In genomic region chr6:170312876-170313275, GRCh38 we compare ENCODE assay signal across 26 cellular contexts. TPM values are rescaled to one million over a fixed set of nuclear protein-coding genes. Genes with fewer than 3 reads are reported as not detected.
"Had no signal": no experiment of that assay in that cellular context is flagged by ENCODE, and none has a peak within 500 bp of the region (broad histone marks: within the 10 kb centered on the region; RNA-seq: fewer than 3 reads in every experiment).

No MANE protein-coding gene starts in this region.

- H3K27ac Mint-ChIP-seq: activated naive CD4-positive, alpha-beta T cell treated with anti-CD3 and anti-CD28 coated beads for 36 hours; activated T-helper 1 cell treated with anti-CD3 and anti-CD28 coated beads, Interleukin-12 subunit alpha, Interleukin-12 subunit beta, Interleukin-2, Interleukin-4 antibody, amounts not matched to agents 30 ng/mL and 10 ng/mL and 1 ng/mL, durations not matched to agents 14 hours and 24 hours and 36 hours; stimulated activated effector memory CD8-positive, alpha-beta T cell treated with anti-CD3 and anti-CD28 coated beads, Interleukin-12 subunit alpha, Interleukin-12 subunit beta, amount 100 ng/mL, for 72 hours; stimulated activated naive CD8-positive, alpha-beta T cell treated with anti-CD3 and anti-CD28 coated beads, Interleukin-15, Interleukin-2, amounts not matched to agents 100 ng/mL and 50 ng/mL, for 24 hours had no signal

- FAIRE-seq: urothelium cell line had no signal

- H3K27me3 ChIP-seq: colonic mucosa, heart right ventricle, neutrophil had no signal

- H3K4me3 Mint-ChIP-seq: activated naive CD4-positive, alpha-beta T cell treated with anti-CD3 and anti-CD28 coated beads for 36 hours; activated T-helper 1 cell treated with anti-CD3 and anti-CD28 coated beads, Interleukin-12 subunit alpha, Interleukin-12 subunit beta, Interleukin-2, Interleukin-4 antibody, amounts not matched to agents 30 ng/mL and 10 ng/mL and 1 ng/mL, durations not matched to agents 14 hours and 24 hours and 36 hours; stimulated activated effector memory CD8-positive, alpha-beta T cell treated with anti-CD3 and anti-CD28 coated beads, Interleukin-12 subunit alpha, Interleukin-12 subunit beta, amount 100 ng/mL, for 72 hours; stimulated activated naive CD8-positive, alpha-beta T cell treated with anti-CD3 and anti-CD28 coated beads, Interleukin-15, Interleukin-2, amounts not matched to agents 100 ng/mL and 50 ng/mL, for 24 hours had no signal

- H3K27ac ChIP-seq: colonic mucosa, heart right ventricle, lower lobe of right lung, neutrophil, skin epidermis, thoracic aorta, VCaP had no signal

- H3K9me3 Mint-ChIP-seq: activated naive CD4-positive, alpha-beta T cell treated with anti-CD3 and anti-CD28 coated beads for 36 hours; activated T-helper 1 cell treated with anti-CD3 and anti-CD28 coated beads, Interleukin-12 subunit alpha, Interleukin-12 subunit beta, Interleukin-2, Interleukin-4 antibody, amounts not matched to agents 30 ng/mL and 10 ng/mL and 1 ng/mL, durations not matched to agents 14 hours and 24 hours and 36 hours; naive thymus-derived CD8-positive, alpha-beta T cell; stimulated activated effector memory CD8-positive, alpha-beta T cell treated with anti-CD3 and anti-CD28 coated beads, Interleukin-12 subunit alpha, Interleukin-12 subunit beta, amount 100 ng/mL, for 72 hours; stimulated activated naive CD8-positive, alpha-beta T cell treated with anti-CD3 and anti-CD28 coated beads, Interleukin-15, Interleukin-2, amounts not matched to agents 100 ng/mL and 50 ng/mL, for 24 hours had no signal

- H3K4me3 ChIP-seq: colonic mucosa, heart right ventricle, lower lobe of right lung, skin epidermis, thoracic aorta had no signal

- DNase-seq: activated CD4-positive, alpha-beta T cell treated with anti-CD3 and anti-CD28 coated beads for 4 hours; activated CD4-positive, alpha-beta T cell treated with anti-CD3 and anti-CD28 coated beads, Interleukin-2, amount 50 U/mL, for 4 hours; activated effector memory CD4-positive, alpha-beta T cell treated with anti-CD3 and anti-CD28 coated beads, Interleukin-2, amount 50 U/mL, for 16 hours; activated naive CD4-positive, alpha-beta T cell treated with anti-CD3 and anti-CD28 coated beads for 36 hours; cerebellar nuclear complex; colonic mucosa; effector CD8-positive, alpha-beta T cell; erythroblast; heart right ventricle; kidney glomerular epithelial cell; lower lobe of right lung; mesenchymal stem cell; naive thymus-derived CD8-positive, alpha-beta T cell; stimulated activated CD4-positive, alpha-beta T cell treated with anti-CD3 and anti-CD28 coated beads, Interleukin-4, amount 100 ng/mL, for 24 hours; trophoblast cell had no signal

- H3K9me3 ChIP-seq: colonic mucosa, heart right ventricle, lower lobe of right lung, neutrophil, thoracic aorta had no signal

- H3K4me1 ChIP-seq: colonic mucosa had no signal

- ATAC-seq: left lobe of liver; lower lobe of right lung; naive thymus-derived CD8-positive, alpha-beta T cell; sciatic nerve; stimulated activated effector memory CD8-positive, alpha-beta T cell treated with anti-CD3 and anti-CD28 coated beads, Interleukin-12 subunit alpha, Interleukin-12 subunit beta, amount 100 ng/mL, for 72 hours had no signal

- H3K36me3 ChIP-seq: colonic mucosa had no signal

- H3K27me3 Mint-ChIP-seq: naive thymus-derived CD8-positive, alpha-beta T cell; stimulated activated naive CD8-positive, alpha-beta T cell treated with anti-CD3 and anti-CD28 coated beads, Interleukin-15, Interleukin-2, amounts not matched to agents 100 ng/mL and 50 ng/mL, for 24 hours had no signal

RNA-seq across cellular contexts. Expression of gene DLL1, which starts 22.0 kb away (rescaled TPM):
- total RNA-seq: activated T-helper 1 cell treated with anti-CD3 and anti-CD28 coated beads, Interleukin-12 subunit alpha, Interleukin-12 subunit beta, Interleukin-2, Interleukin-4 antibody, amounts not matched to agents 30 ng/mL and 10 ng/mL and 1 ng/mL, durations not matched to agents 14 hours and 24 hours and 36 hours; T-helper 1 cell treated with Interleukin-12 subunit alpha and Interleukin-12 subunit beta and Interleukin-4 antibody, amounts not matched to agents 30 ng/mL and 1 ng/mL, for 36 hours had no signal
